ENCODE assay signal across 8 cellular contexts in genomic region chr3:197736010-197736490, GRCh38. TPM values are rescaled to one million over a fixed set of nuclear protein-coding genes. Genes with fewer than 3 reads are reported as not detected.
DNase-seq lines count a peak whose midpoint lies in the region; ATAC-seq and TF ChIP-seq lines count a peak whose summit lies in the region.

No MANE protein-coding gene starts in this region.

- H3K27me3 ChIP-seq in tibial nerve: no peaks in the 10 kb centered on the region

- peak overlapping the region; percentile 95 to 99 (median 97) for H3K27ac Mint-ChIP-seq in naive B cell

- CTCF ChIA-PET in GM10248 (lab: Yijun Ruan, JAX): interaction anchor here (0.8 to 2.2 kb wide), 4 partner anchors 10 to 24 kb away, joined by 3 to 5 read pairs (median 4); partner anchors contain the start of gene FYTTD1

- no peaks in the 10 kb centered on the region for H3K9me3 ChIP-seq in tibial nerve

- POLR2A ChIA-PET in GM10248 (lab: Yijun Ruan, JAX): interaction anchor here (0.8 to 1.8 kb wide), 2 partner anchors 13 to 266 kb away, joined by 4 to 6 read pairs; no protein-coding TSS in a partner anchor

- peak overlapping the region; percentile 86 to 100 (median 96) for H3K4me3 Mint-ChIP-seq in naive B cell

- peak overlapping the region; percentile 58 to 97 (median 87) for H3K27ac ChIP-seq in tibial nerve

- no peaks in the 10 kb centered on the region for H3K36me3 Mint-ChIP-seq in naive B cell

- H3K4me3 ChIP-seq in LNCaP clone FGC (ENCODE audit: low read depth, low read length) (peak overlapping the region; percentile 72), tibial nerve (peak overlapping the region; percentile 61 to 99 (median 79))

- TF ChIP-seq CTCF in GM10248 (IDR thresholded peaks at IDR 0.05; ENCODE audit: control extremely low read depth, extremely low read depth, low read depth, missing control alignments) (no peak), LNCaP clone FGC (IDR thresholded peaks at IDR 0.05; ENCODE audit: control insufficient read depth, extremely low read depth, insufficient read depth) (no peak), tibial nerve (IDR thresholded peaks at IDR 0.05) (no peak)

- ATAC-seq in naive B cell (ENCODE audit: low read depth in 2 of 2): no peak
- ATAC-seq in GM19324 (IDR thresholded peaks at IDR 0.05; ENCODE audit: low FRiP score, unreplicated experiment): no peak
- ATAC-seq in HG03280 (IDR thresholded peaks at IDR 0.05; ENCODE audit: unreplicated experiment): no peak

- TF ChIP-seq POLR2A in erythroblast (IDR thresholded peaks at IDR 0.05; ENCODE audit: low read length) (no peak), tibial nerve (IDR thresholded peaks at IDR 0.05) (no peak)

- H3K4me1 Mint-ChIP-seq in naive B cell: peaks cover 27 to 58% (median 50%) of the 10 kb centered on the region in 3 donors

- peak; percentile 63 for DNase-seq in GM10248 (ENCODE audit: extremely low spot score)
- DNase-seq in LNCaP clone FGC (ENCODE audit: low read depth): no peak
- DNase-seq in activated CD8-positive, alpha-beta memory T cell treated with anti-CD3 and anti-CD28 coated beads for 48 hours (ENCODE audit: low read depth in 2 of 3, low spot score in 2 of 3): peak; percentile 16 to 25 (median 18)
- peak; percentile 44 to 58 for DNase-seq in erythroblast (lab: John Stamatoyannopoulos, UW)
- DNase-seq in naive B cell: peak; percentile 17
- no peak for DNase-seq in tibial nerve (ENCODE audit: low spot score in 2 of 2)

- H3K4me1 ChIP-seq in tibial nerve: peaks cover 0 to 44% (median 12%) of the 10 kb centered on the region in 4 donors

- H3K36me3 ChIP-seq in tibial nerve: peaks cover 0 to 6% (median 0%) of the 10 kb centered on the region in 3 donors

- H3K27me3 Mint-ChIP-seq in naive B cell: no peaks in the 10 kb centered on the region

- no peaks in the 10 kb centered on the region for H3K9me3 Mint-ChIP-seq in naive B cell

- no peak for TF ChIP-seq EP300 in tibial nerve (IDR thresholded peaks at IDR 0.05)

- 2% methylated on average over 17 of the region's 17 CpGs for WGBS in tibial nerve, 2 donors

RNA-seq across cellular contexts. Expression of gene RUBCN, which starts 0.7 kb away (rescaled TPM):
- 10 to 100 TPM; 20.0 to 46.9 (median 24.8) TPM for polyA plus RNA-seq in naive B cell (ENCODE audit: low read depth in 6 of 6)
- 100 to 1,000 TPM in 2 of 4 donors, 10 to 100 TPM in 2; 63.6 to 168 (median 102) TPM for total RNA-seq in tibial nerve

RNA-seq across cellular contexts. Expression of gene FYTTD1, which starts 13.6 kb away (rescaled TPM):
- 10 to 100 TPM; 64.2 to 78.5 (median 68.8) TPM for polyA plus RNA-seq in naive B cell (ENCODE audit: low read depth in 6 of 6)
- total RNA-seq in tibial nerve: 10 to 100 TPM; 27.2 to 48.6 (median 41.2) TPM

RNA-seq across cellular contexts. Expression of gene LRCH3, which starts 55.0 kb away (rescaled TPM):
- polyA plus RNA-seq in naive B cell (ENCODE audit: low read depth in 6 of 6): 10 to 100 TPM; 10.2 to 26.0 (median 13.9) TPM
- 10 to 100 TPM; 47.3 to 74.1 (median 70.6) TPM for total RNA-seq in tibial nerve

Comparison
In these comparisons a context has a peak if more than half of its experiments do, and no peak if none do; other contexts are left out.
1. DNase-seq: peak in GM10248 (single experiment), activated CD8-positive, alpha-beta memory T cell treated with anti-CD3 and anti-CD28 coated beads for 48 hours (3 of 3), erythroblast (2 of 2) and naive B cell (single experiment); none in LNCaP clone FGC (single experiment) and tibial nerve (0 of 2).